ENCODE assay signal across 9 cellular contexts in genomic region chr10:73956476-73957338, GRCh38. TPM values are rescaled to one million over a fixed set of nuclear protein-coding genes. Genes with fewer than 3 reads are reported as not detected.
A peak's percentile ranks its signal among the peaks of the same experiment; 100 is the strongest.
DNase-seq lines count a peak whose midpoint lies in the region; ATAC-seq, FAIRE-seq and TF ChIP-seq lines count a peak whose summit lies in the region.
"Had no signal": no experiment of that assay in that cellular context is flagged by ENCODE, and none has a peak within 500 bp of the region (broad histone marks: within the 10 kb centered on the region; RNA-seq: fewer than 3 reads in every experiment).

No MANE protein-coding gene starts in this region.

- no peak for FAIRE-seq in H1 (lab: Jason Lieb, UNC)
- FAIRE-seq: endometrium had no signal

- peak overlapping the region; percentile 83; the same call in 1 of the 2 replicates for H2BK15ac ChIP-seq in H1 (ENCODE audit: low read length)

- no peaks in the 10 kb centered on the region for H3K36me3 Mint-ChIP-seq in natural killer cell

- H3K27ac ChIP-seq in SU-DHL-6 (ENCODE audit: low read depth, low read length) (peak overlapping the region; percentile 68), H1 (ENCODE audit: low read depth, low read length) (no peak overlapping the region)

- H3K27me3 ChIP-seq in SU-DHL-6 (ENCODE audit: low read length) (no peaks in the 10 kb centered on the region), H1 (replicated peaks in 1 of 4; ENCODE audit: control insufficient read depth in 3 of 4, extremely low read depth in 1 of 4, insufficient read depth in 3 of 4, low read length in 3 of 4) (no peaks in the 10 kb centered on the region)

- H2AK5ac ChIP-seq in H1 (ENCODE audit: low read depth, low read length): no peak overlapping the region

- TF ChIP-seq CTCF in SU-DHL-6 (IDR thresholded peaks at IDR 0.05; ENCODE audit: insufficient read depth, low read length, poor library complexity, severe bottlenecking) (no peak), H1 (IDR thresholded peaks at IDR 0.05; ENCODE audit: control extremely low read depth in 1 of 3, insufficient read depth in 1 of 3, low read depth in 1 of 3, low read length in 3 of 3) (no peak), natural killer cell (IDR thresholded peaks at IDR 0.05) (no peak)

- no peak overlapping the region for H4K8ac ChIP-seq in H1 (ENCODE audit: extremely low read depth, insufficient read depth, low read length)

- H3K18ac ChIP-seq in H1 (ENCODE audit: extremely low read depth, low read length): no peak overlapping the region; the same call in 1 of the 2 replicates

- peak overlapping the region; percentile 36 for H2BK120ac ChIP-seq in H1 (replicated peaks; ENCODE audit: low read depth, low read length)

- H3K4me2 ChIP-seq in SU-DHL-6 (ENCODE audit: low read depth, low read length, poor library complexity, severe bottlenecking) (peak overlapping the region; percentile 40), H1 (ENCODE audit: insufficient read depth in 1 of 2, low read depth in 2 of 2, low read length in 2 of 2) (0 out of 4 replicates have a peak overlapping the region, but pooled peaks of 1 of the 2 experiments have one; percentile 2)

- H2AFZ ChIP-seq in SU-DHL-6 (ENCODE audit: low read depth, low read length, severe bottlenecking) (peak overlapping the region; percentile 83), H1 (ENCODE audit: low read length) (peak overlapping the region; percentile 67)

- no peaks in the 10 kb centered on the region for H4K20me1 ChIP-seq in SU-DHL-6 (ENCODE audit: low read depth, low read length)
- H4K20me1 ChIP-seq in H1 (replicated peaks in 1 of 2; ENCODE audit: control insufficient read depth in 1 of 2, insufficient read depth in 2 of 2, low read length in 2 of 2): no peaks in the 10 kb centered on the region

- H3K4ac ChIP-seq in H1 (replicated peaks; ENCODE audit: insufficient read length, low read depth, low read length): no peak overlapping the region

- no peaks in the 10 kb centered on the region for H3K9me3 Mint-ChIP-seq in natural killer cell

- ATAC-seq in GM18868 (IDR thresholded peaks at IDR 0.05; ENCODE audit: unreplicated experiment) (peak; percentile 41), HG03280 (IDR thresholded peaks at IDR 0.05; ENCODE audit: unreplicated experiment) (peak; percentile 43), natural killer cell (peak; percentile 64 to 80 (median 76))

- no peak for TF ChIP-seq EP300 in H1 (IDR thresholded peaks at IDR 0.05; ENCODE audit: borderline replicate concordance in 1 of 2, low read depth in 2 of 2, low read length in 2 of 2)

- CTCF ChIA-PET in H1 (lab: Charles Lee; ENCODE audit: partially characterized antibody): interaction anchor here (0.6 to 7.8 kb wide), 32 partner anchors 8 to 366 kb away, joined by 3 to 47 read pairs (median 4); partner anchors contain the start of genes PLAU and USP54

- H3K9me2 ChIP-seq in SU-DHL-6 (replicated peaks; ENCODE audit: insufficient read depth, low read length): no peaks in the 10 kb centered on the region

- peaks cover 59 to 73% of the 10 kb centered on the region in 2 donors for H3K4me1 Mint-ChIP-seq in natural killer cell

- H3K79me1 ChIP-seq in H1 (ENCODE audit: low read depth, low read length): no peaks in the 10 kb centered on the region

- H2BK5ac ChIP-seq in H1 (ENCODE audit: low read depth, low read length): no peak overlapping the region; the same call in 1 of the 2 replicates

- H3K23ac ChIP-seq in H1 (ENCODE audit: insufficient read length): no peak overlapping the region

- no peak overlapping the region; the same call in 1 of the 2 replicates for H2BK12ac ChIP-seq in H1 (ENCODE audit: low read depth, low read length)

- no peaks in the 10 kb centered on the region for H3K23me2 ChIP-seq in H1 (ENCODE audit: low read depth, low read length)

- intact Hi-C loops in natural killer cell (cut with micrococcal nuclease): loop anchor here (1.0 to 5.0 kb wide), 5 partner anchors 12 to 121 kb away; partner anchors contain the start of gene VCL

- H3K27me3 Mint-ChIP-seq in natural killer cell (ENCODE audit: low read depth in 2 of 2): no peaks in the 10 kb centered on the region

- peak overlapping the region; percentile 91 for H3K4me3 Mint-ChIP-seq in natural killer cell

- no peak overlapping the region for H4K91ac ChIP-seq in H1 (replicated peaks; ENCODE audit: insufficient read length, low read length)

- peak; percentile 85 for DNase-seq in A172 (ENCODE audit: low spot score)
- DNase-seq in H1 (ENCODE audit: low read depth in 1 of 2, low spot score in 2 of 2): no peak
- DNase-seq in natural killer cell: peak; percentile 35
- DNase-seq in NCI-H2107 treated with DMSO at 0.1 percent for 48 hours (lab: John Stamatoyannopoulos, UW; ENCODE audit: unreplicated experiment): no peak
- no peak for DNase-seq in NCI-H2029 treated with DMSO at 0.1 percent for 48 hours (lab: John Stamatoyannopoulos, UW)

- POLR2A ChIA-PET in H1 (lab: Charles Lee; ENCODE audit: partially characterized antibody): interaction anchor here (1.0 to 2.3 kb wide), 5 partner anchors 10 to 43 kb away, joined by 3 to 30 read pairs (median 4); no protein-coding TSS in a partner anchor

- H3K27ac Mint-ChIP-seq in natural killer cell: peak overlapping the region; percentile 92 to 94

- H3K4me3 ChIP-seq in SU-DHL-6 (ENCODE audit: insufficient read depth, low read length, poor library complexity, severe bottlenecking): no peak overlapping the region
- no peak overlapping the region for H3K4me3 ChIP-seq in H1 (ENCODE audit: extremely low read depth in 1 of 4, insufficient read depth in 2 of 4, low read depth in 3 of 4, low read length in 4 of 4)

- no peak overlapping the region for H2BK20ac ChIP-seq in H1 (ENCODE audit: low read length)

- 82% methylated on average over 9 of the region's 9 CpGs; no CpG with 5 or more reads in 1 of the 2 experiments for whole genome bisulfite sequencing in H1 (ENCODE audit: extremely low coverage in 1 of 2, insufficient coverage in 1 of 2, insufficient read length in 1 of 2, insufficient replicate concordance in 2 of 2, low coverage in 1 of 2, low lambda C conversion rate in 2 of 2, missing lambda C conversion rate in 1 of 2), 2 experiments

- peaks cover 2 to 5% (median 5%) of the 10 kb centered on the region in 4 experiments for H3K4me1 ChIP-seq in H1 (replicated peaks in 1 of 4; ENCODE audit: control insufficient read depth in 3 of 4, insufficient read depth in 4 of 4, low read length in 3 of 4)

- H3K36me3 ChIP-seq in SU-DHL-6 (ENCODE audit: low read length): no peaks in the 10 kb centered on the region
- no peaks in the 10 kb centered on the region for H3K36me3 ChIP-seq in H1 (ENCODE audit: control insufficient read depth in 2 of 4, insufficient read depth in 4 of 4, low read length in 3 of 4)

- no peak overlapping the region for H3K56ac ChIP-seq in H1 (replicated peaks; ENCODE audit: insufficient read length, low read depth, low read length)

- H3K79me2 ChIP-seq in SU-DHL-6 (ENCODE audit: insufficient read depth, low read length): no peaks in the 10 kb centered on the region
- H3K79me2 ChIP-seq in H1 (ENCODE audit: control insufficient read depth in 1 of 2, insufficient read depth in 2 of 2, low read length in 2 of 2): no peaks in the 10 kb centered on the region

- no peak for TF ChIP-seq POLR2A in H1 (IDR thresholded peaks at IDR 0.05; ENCODE audit: control extremely low read depth in 1 of 2, low read depth in 2 of 2, low read length in 2 of 2)

- H3K9ac ChIP-seq in SU-DHL-6 (ENCODE audit: low read length): peak overlapping the region; percentile 12; the same call in 1 of the 2 replicates
- no peak overlapping the region for H3K9ac ChIP-seq in H1 (replicated peaks in 1 of 4; ENCODE audit: extremely low read depth in 1 of 4, low read depth in 3 of 4, low read length in 3 of 4)

- H3K9me3 ChIP-seq in SU-DHL-6 (ENCODE audit: insufficient read depth, low read length): no peaks in the 10 kb centered on the region
- H3K9me3 ChIP-seq in H1 (ENCODE audit: insufficient read depth in 2 of 2, low read depth in 1 of 2, low read length in 1 of 2): no peaks in the 10 kb centered on the region

- no peak overlapping the region for H3K14ac ChIP-seq in H1 (ENCODE audit: insufficient read length)

- no peak overlapping the region for H4K5ac ChIP-seq in H1 (ENCODE audit: insufficient read length, low read depth, low read length)

- TF ChIP-seq RAD21 in H1 (IDR thresholded peaks at IDR 0.05 in 1 of 2, conservative IDR thresholded peaks at IDR 0.05 in 1 of 2; ENCODE audit: low read depth in 2 of 2, low read length in 2 of 2): no peak

- H3F3A ChIP-seq in SU-DHL-6 (ENCODE audit: insufficient read depth): peaks cover 11% of the 10 kb centered on the region; the same call in 1 of the 2 replicates

TF ChIP-seq in H1, 55 proteins besides CTCF, POLR2A, EP300 and RAD21 (continues in another document):
- TF ChIP-seq SAP30 (IDR thresholded peaks at IDR 0.05; ENCODE audit: insufficient read depth, insufficient replicate concordance, low read length) (no peak), KDM5A (IDR thresholded peaks at IDR 0.05; ENCODE audit: low read length) (no peak)

RNA-seq across cellular contexts. Expression of gene VCL, which starts 41.2 kb away (rescaled TPM):
- total RNA-seq in A172 (2014; rRNA removed; shearing (Covaris generic)): 142 and 146 TPM in 2 replicates
- 361 and 377 TPM in 2 replicates for total RNA-seq in H1 (2021; fragmentation: NEBNext Ultra II Directional; extraction: Animal tissue kit (Norgen Biotek cat#: 25700))
- polyA plus RNA-seq in H1 (2011; rRNA removed): 91.8 and 119 TPM in 2 replicates
- 116 TPM for polyA plus RNA-seq in H1 (2011; cell fraction: cytosol; rRNA removed)
- polyA plus RNA-seq in H1 (2011; cell fraction: nucleus; rRNA removed): 183 TPM
- polyA plus RNA-seq in H1 (2012, experiment 1 of 2): 169 to 191 TPM (median 182 TPM) in 4 replicates
- 19.7 TPM for polyA plus RNA-seq in H1 (2012, experiment 2 of 2)
- 282 TPM for polyA plus RNA-seq in H1 (2013, experiment 1 of 2)
- 348 TPM for polyA plus RNA-seq in H1 (2013, experiment 2 of 2)
- polyA minus RNA-seq in H1 (2011; rRNA and poly(A)+ RNA removed): 196 and 261 TPM in 2 replicates
- 193 TPM for polyA minus RNA-seq in H1 (2011; cell fraction: cytosol; rRNA and poly(A)+ RNA removed)
- 317 TPM for polyA minus RNA-seq in H1 (2011; cell fraction: nucleus; rRNA and poly(A)+ RNA removed)
- total RNA-seq in natural killer cell: 100 to 1,000 TPM; 121 to 145 (median 122) TPM

RNA-seq across cellular contexts. Expression of gene PLAU, which starts 45.8 kb away (rescaled TPM):
- total RNA-seq in A172 (2014; rRNA removed; shearing (Covaris generic)): 6.7 and 8.9 TPM in 2 replicates
- 23.8 and 26.1 TPM in 2 replicates for total RNA-seq in H1 (2021; fragmentation: NEBNext Ultra II Directional; extraction: Animal tissue kit (Norgen Biotek cat#: 25700))
- polyA plus RNA-seq in H1 (2011; rRNA removed): 15.8 and 16.2 TPM in 2 replicates
- 19.5 TPM for polyA plus RNA-seq in H1 (2011; cell fraction: cytosol; rRNA removed)
- 21.1 TPM for polyA plus RNA-seq in H1 (2011; cell fraction: nucleus; rRNA removed)
- polyA plus RNA-seq in H1 (2012, experiment 1 of 2): 19.7 to 29.1 TPM (median 26.3 TPM) in 4 replicates
- 23.8 TPM for polyA plus RNA-seq in H1 (2012, experiment 2 of 2)
- 30.9 TPM for polyA plus RNA-seq in H1 (2013, experiment 1 of 2)
- 32.5 TPM for polyA plus RNA-seq in H1 (2013, experiment 2 of 2)
- 9.7 and 10.8 TPM in 2 replicates for polyA minus RNA-seq in H1 (2011; rRNA and poly(A)+ RNA removed)
- polyA minus RNA-seq in H1 (2011; cell fraction: cytosol; rRNA and poly(A)+ RNA removed): 6.0 TPM
- polyA minus RNA-seq in H1 (2011; cell fraction: nucleus; rRNA and poly(A)+ RNA removed): 4.4 TPM
- total RNA-seq in natural killer cell: 1 to 10 TPM in 1 of 3 donors, under 1 TPM in 2; 0.12 to 1.6 (median 0.32) TPM

Comparison
In these comparisons a context has a peak if more than half of its experiments do, and no peak if none do; other contexts are left out.
1. DNase-seq: peak in A172 (single experiment) and natural killer cell (single experiment); none in H1 (0 of 2), NCI-H2107 treated with DMSO at 0.1 percent for 48 hours (single experiment) and NCI-H2029 treated with DMSO at 0.1 percent for 48 hours (single experiment).
2. Peak in every context shown above with its lines, with median percentiles within 50 percentile points of each other: ATAC-seq.